Comparison of ENCODE assay signal across 1 cellular context in genomic region chr12:111570090-111570961, GRCh38.
TF ChIP-seq lines count a peak whose summit lies in the region.

No MANE protein-coding gene starts in this region.

TF ChIP-seq in SK-N-SH, 30 proteins besides CTCF, POLR2A, EP300 and RAD21 (continued from another document):
- TF ChIP-seq PBX3 (IDR thresholded peaks at IDR 0.05) (peak; percentile 54; the same call in 1 of the 2 replicates), JUND (IDR thresholded peaks at IDR 0.05) (peak; percentile 77), FOSL2 (IDR thresholded peaks at IDR 0.05; ENCODE audit: borderline replicate concordance, low read depth) (peak; percentile 63; the same call in 1 of the 2 replicates), EZH2phosphoT487 (IDR thresholded peaks at IDR 0.05; ENCODE audit: borderline replicate concordance, low read depth) (no peak), RCOR1 (IDR thresholded peaks at IDR 0.05; ENCODE audit: low read length) (no peak), POLR2AphosphoS5 (IDR thresholded peaks at IDR 0.05; ENCODE audit: low read depth, low read length) (no peak; the same call in 1 of the 2 replicates), MAX (IDR thresholded peaks at IDR 0.05; ENCODE audit: low read depth) (0 out of 2 replicates have a peak, but pooled peaks have one; percentile 35), TCF12 (IDR thresholded peaks at IDR 0.05) (peak; percentile 46; the same call in 1 of the 2 replicates), RXRA (IDR thresholded peaks at IDR 0.05; ENCODE audit: borderline replicate concordance, low read depth) (peak; percentile 63; the same call in 1 of the 2 replicates), USF1 (IDR thresholded peaks at IDR 0.05; ENCODE audit: borderline replicate concordance, low read depth) (no peak), TAF1 (IDR thresholded peaks at IDR 0.05; ENCODE audit: borderline replicate concordance, low read depth, low read length) (no peak), CHD2 (IDR thresholded peaks at IDR 0.05; ENCODE audit: low read length, partially characterized antibody) (no peak), REST (IDR thresholded peaks at IDR 0.05; ENCODE audit: low read depth, low read length) (peak; percentile 55; the same call in 1 of the 2 replicates)
